In the genomic region with DNA sequence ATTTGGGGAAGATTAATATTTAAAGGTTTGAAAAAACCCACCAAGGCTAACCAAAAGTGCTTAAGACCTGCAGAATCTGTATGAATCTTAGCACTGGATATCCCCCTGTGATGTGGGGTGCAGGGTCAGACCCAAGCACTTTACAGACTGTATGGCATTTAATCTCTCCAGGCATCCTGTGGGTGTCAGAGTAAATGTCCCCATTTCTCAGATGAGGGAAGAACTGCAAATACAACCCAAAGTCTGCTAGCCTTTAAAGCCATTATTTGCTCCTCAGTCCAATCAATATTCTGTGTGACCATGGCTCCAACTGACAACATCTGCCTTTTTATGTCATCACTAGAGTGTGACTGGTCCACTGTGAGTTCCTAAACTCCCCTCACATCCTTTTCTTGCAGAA, we compare ENCODE assay signal across 28 cellular contexts. TPM values are rescaled to one million over a fixed set of nuclear protein-coding genes. Genes with fewer than 3 reads are reported as not detected.
"Had no signal": no experiment of that assay in that cellular context is flagged by ENCODE, and none has a peak within 500 bp of the region (broad histone marks: within the 10 kb centered on the region; RNA-seq: fewer than 3 reads in every experiment).

No MANE protein-coding gene starts in this region.

- DNase-seq: heart left ventricle; immature natural killer cell; kidney; left colon; left lung; lower lobe of right lung; naive thymus-derived CD8-positive, alpha-beta T cell; occipital lobe; ovary; posterior cingulate gyrus; retina; right cardiac atrium; sigmoid colon; small intestine; spleen; stimulated activated CD4-positive, alpha-beta T cell treated with anti-CD3 and anti-CD28 coated beads, Interleukin-4, amount 100 ng/mL, for 4 hours; stimulated activated CD8-positive, alpha-beta memory T cell treated with anti-CD3 and anti-CD28 coated beads, Interleukin-4, amount 100 ng/mL, for 48 hours; stimulated activated naive CD4-positive, alpha-beta T cell treated with Interleukin-2 at 50 U/mL for 16 hours; stimulated activated naive CD8-positive, alpha-beta T cell treated with anti-CD3 and anti-CD28 coated beads, Interleukin-15, amount 100 ng/mL, for 72 hours; substantia nigra; uterus had no signal

- H3K9me3 ChIP-seq: left lung, lower lobe of right lung, neutrophil, ovary, prostate gland, sigmoid colon, tibial nerve, uterus had no signal

- H3K27ac ChIP-seq: heart left ventricle, left lung, lower lobe of right lung, neutrophil, ovary, prostate gland, sigmoid colon, spleen, tibial nerve, uterus had no signal

- H3K4me1 ChIP-seq: left lung, lower lobe of right lung, prostate gland, sigmoid colon, spleen, uterus had no signal

- H3K36me3 ChIP-seq: heart left ventricle, left lung, lower lobe of right lung, neutrophil, ovary, prostate gland, sigmoid colon, spleen, tibial nerve, uterus had no signal

- H3K27me3 ChIP-seq: neutrophil, ovary, uterus had no signal

- H3K4me3 ChIP-seq: heart left ventricle, left lung, lower lobe of right lung, ovary, prostate gland, sigmoid colon, spleen, tibial nerve, uterus had no signal

RNA-seq across cellular contexts. Expression of a gene that starts 10.0 kb away (rescaled TPM):
- total RNA-seq: heart left ventricle; kidney; left colon; left lung; lower lobe of right lung; mesenteric fat pad; naive thymus-derived CD8-positive, alpha-beta T cell; neural crest cell; occipital lobe; ovary; prostate gland; right cardiac atrium; sigmoid colon; temporal lobe; ureter; uterus had no signal
